ENCODE assay signal across 1 cellular context in the genomic region with DNA sequence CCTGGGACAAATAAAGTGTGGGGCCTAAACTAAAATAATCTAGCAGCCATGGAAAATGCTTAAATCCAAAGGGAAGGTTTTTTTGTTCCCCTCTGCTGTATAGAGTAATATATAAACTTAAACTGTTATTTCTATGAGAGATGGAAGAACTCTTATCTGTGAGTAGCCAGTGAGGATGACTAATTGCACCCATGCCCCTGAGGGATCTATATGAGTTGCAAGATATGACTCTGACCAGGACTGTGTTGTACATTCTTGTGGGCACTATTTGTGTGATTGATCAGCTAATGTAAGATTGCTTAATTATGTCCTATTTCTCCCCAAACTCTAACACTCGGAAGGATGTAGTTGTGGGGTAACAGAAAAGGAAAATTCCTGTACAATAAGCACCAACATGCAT.
TF ChIP-seq lines count a peak whose summit lies in the region.

No MANE protein-coding gene starts in this region.

TF ChIP-seq in K562, 482 proteins besides CTCF, POLR2A, EP300 and RAD21:
- TF ChIP-seq FOSL1 (tag; conservative IDR thresholded peaks at IDR 0.05) (peak; percentile 25; the same call in 1 of the 2 replicates), TGIF2 (CRISPR knock-in tag; IDR thresholded peaks at IDR 0.05) (no peak)
